ENCODE assay signal across 11 cellular contexts in the genomic region with DNA sequence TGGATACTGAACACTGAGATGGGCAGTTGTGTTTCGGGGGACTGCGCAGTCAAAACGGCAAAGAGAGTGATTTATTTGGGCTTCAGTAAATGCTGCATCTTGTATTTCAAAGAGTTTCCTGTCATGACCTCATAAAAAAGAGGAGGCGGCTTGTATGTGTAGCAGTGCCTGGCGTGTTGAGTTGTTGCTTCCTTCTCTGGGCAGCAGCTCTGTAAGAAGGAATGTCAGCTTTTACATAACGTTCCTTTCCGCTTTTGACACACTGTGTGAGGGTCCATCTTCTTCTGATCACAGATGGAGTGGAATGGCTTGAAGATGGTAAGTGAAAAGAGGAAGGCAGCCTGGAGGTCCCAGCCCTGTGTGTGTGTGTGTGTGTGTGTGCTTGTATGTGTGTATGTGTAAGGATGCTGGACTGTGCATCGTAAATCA. TPM values are rescaled to one million over a fixed set of nuclear protein-coding genes. Genes with fewer than 3 reads are reported as not detected.
DNase-seq lines count a peak whose midpoint lies in the region; ATAC-seq and TF ChIP-seq lines count a peak whose summit lies in the region.
"Had no signal": no experiment of that assay in that cellular context is flagged by ENCODE, and none has a peak within 500 bp of the region (broad histone marks: within the 10 kb centered on the region; RNA-seq: fewer than 3 reads in every experiment).

No MANE protein-coding gene starts in this region.

- no peak overlapping the region for H3K27ac ChIP-seq in naive thymus-derived CD4-positive, alpha-beta T cell (ENCODE audit: low read depth, low read length)
- no peak overlapping the region for H3K27ac ChIP-seq in foreskin keratinocyte
- H3K27ac ChIP-seq: cardiac muscle cell had no signal

- no peaks in the 10 kb centered on the region for H3K9me3 Mint-ChIP-seq in T-helper 2 cell treated with Interferon-gamma antibody and Interleukin-4, amounts not matched to agents 5 μg/mL and 100 μg/mL, for 36 hours
- H3K9me3 Mint-ChIP-seq in naive thymus-derived CD4-positive, alpha-beta T cell: peaks cover 0 to 9% (median 0%) of the 10 kb centered on the region in 11 donors

- intact Hi-C loops in naive thymus-derived CD4-positive, alpha-beta T cell (cut with micrococcal nuclease): no loop called here

- TF ChIP-seq CTCF in foreskin keratinocyte (conservative IDR thresholded peaks at IDR 0.05): no peak

- ATAC-seq in naive thymus-derived CD4-positive, alpha-beta T cell: peak; percentile 73
- ATAC-seq in foreskin keratinocyte: no peak
- no peak for ATAC-seq in HG03025 (IDR thresholded peaks at IDR 0.05; ENCODE audit: low FRiP score, unreplicated experiment)

- peaks cover 49% of the 10 kb centered on the region for H3K27me3 Mint-ChIP-seq in T-helper 2 cell treated with Interferon-gamma antibody and Interleukin-4, amounts not matched to agents 5 μg/mL and 100 μg/mL, for 36 hours (ENCODE audit: low read depth)
- H3K27me3 Mint-ChIP-seq in naive thymus-derived CD4-positive, alpha-beta T cell: peaks cover 49 to 72% (median 60%) of the 10 kb centered on the region in 5 donors

- no peaks in the 10 kb centered on the region for H3K36me3 ChIP-seq in naive thymus-derived CD4-positive, alpha-beta T cell (ENCODE audit: control insufficient read depth in 2 of 3, insufficient read depth in 3 of 3, low read length in 3 of 3)
- H3K36me3 ChIP-seq: cardiac muscle cell had no signal

- CTCF ChIA-PET in naive thymus-derived CD4-positive, alpha-beta T cell (lab: Charles Lee): no interaction called here

- no peak overlapping the region for H3K27ac Mint-ChIP-seq in T-helper 2 cell treated with Interferon-gamma antibody and Interleukin-4, amounts not matched to agents 5 μg/mL and 100 μg/mL, for 36 hours
- H3K27ac Mint-ChIP-seq in naive thymus-derived CD4-positive, alpha-beta T cell: peak overlapping the region in 5 of 9 donors; percentile 4 to 79 (median 10)

- peak; percentile 90 for DNase-seq in DMS53 (lab: John Stamatoyannopoulos, UW)
- peak; percentile 19 for DNase-seq in NCI-H146 treated with DMSO at 0.1 percent for 48 hours (lab: John Stamatoyannopoulos, UW; ENCODE audit: unreplicated experiment)
- DNase-seq in T-helper 2 cell treated with Interferon-gamma antibody and Interleukin-4, amounts not matched to agents 5 μg/mL and 100 μg/mL, for 36 hours (ENCODE audit: low spot score): no peak
- peak in 5 of 9 donors; percentile 7 to 46 (median 31) for DNase-seq in naive thymus-derived CD4-positive, alpha-beta T cell
- no peak for DNase-seq in foreskin keratinocyte
- DNase-seq in SIG-M5 treated with dmso at 0.1 percent for 504 hours (lab: John Stamatoyannopoulos, UW; ENCODE audit: unreplicated experiment): no peak
- no peak for DNase-seq in glomerular visceral epithelial cell (ENCODE audit: extremely low spot score)

- H3K27me3 ChIP-seq in naive thymus-derived CD4-positive, alpha-beta T cell (ENCODE audit: control insufficient read depth in 2 of 2, insufficient read depth in 2 of 2, low read length in 2 of 2): peaks cover 0 to 4% of the 10 kb centered on the region in 2 donors
- peaks cover 9% of the 10 kb centered on the region for H3K27me3 ChIP-seq in foreskin keratinocyte
- H3K27me3 ChIP-seq: cardiac muscle cell had no signal

- no peaks in the 10 kb centered on the region for H3K9me3 ChIP-seq in naive thymus-derived CD4-positive, alpha-beta T cell (ENCODE audit: control insufficient read depth in 2 of 3, low read length in 3 of 3)

- POLR2A ChIA-PET in naive thymus-derived CD4-positive, alpha-beta T cell (lab: Charles Lee): no interaction called here

- H3K4me3 ChIP-seq in naive thymus-derived CD4-positive, alpha-beta T cell (ENCODE audit: low read length): no peak overlapping the region
- H3K4me3 ChIP-seq: cardiac muscle cell had no signal

- peak overlapping the region; percentile 21 for H3K4me3 Mint-ChIP-seq in T-helper 2 cell treated with Interferon-gamma antibody and Interleukin-4, amounts not matched to agents 5 μg/mL and 100 μg/mL, for 36 hours
- H3K4me3 Mint-ChIP-seq in naive thymus-derived CD4-positive, alpha-beta T cell: peak overlapping the region; percentile 39 to 89 (median 70)

- H3K36me3 Mint-ChIP-seq in T-helper 2 cell treated with Interferon-gamma antibody and Interleukin-4, amounts not matched to agents 5 μg/mL and 100 μg/mL, for 36 hours (ENCODE audit: low read depth): no peaks in the 10 kb centered on the region
- no peaks in the 10 kb centered on the region for H3K36me3 Mint-ChIP-seq in naive thymus-derived CD4-positive, alpha-beta T cell

- H3K4me1 Mint-ChIP-seq in T-helper 2 cell treated with Interferon-gamma antibody and Interleukin-4, amounts not matched to agents 5 μg/mL and 100 μg/mL, for 36 hours (ENCODE audit: low read depth): peaks cover 11% of the 10 kb centered on the region
- H3K4me1 Mint-ChIP-seq in naive thymus-derived CD4-positive, alpha-beta T cell: peaks cover 8 to 23% (median 21%) of the 10 kb centered on the region in 7 donors

- H3K4me1 ChIP-seq in naive thymus-derived CD4-positive, alpha-beta T cell (ENCODE audit: control insufficient read depth in 2 of 2, insufficient read depth in 2 of 2, low read length in 2 of 2): peaks cover 3 to 5% of the 10 kb centered on the region in 2 donors
- H3K4me1 ChIP-seq in foreskin keratinocyte: no peaks in the 10 kb centered on the region

RNA-seq across cellular contexts. Expression of a gene that starts 0.9 kb away (rescaled TPM):
- under 1 TPM in 1 of 5 experiments, not detected in 4; 0.76 TPM for total RNA-seq in naive thymus-derived CD4-positive, alpha-beta T cell
- polyA plus RNA-seq in naive thymus-derived CD4-positive, alpha-beta T cell: not detected
- total RNA-seq in foreskin keratinocyte: not detected in 2 replicates
- not detected in 2 replicates for polyA plus RNA-seq in foreskin keratinocyte
- total RNA-seq: cardiac muscle cell; lung microvascular endothelial cell; T-helper 2 cell treated with Interferon-gamma antibody and Interleukin-4, amounts not matched to agents 100 ng/mL and 5 ng/mL, for 36 hours had no signal
- polyA plus RNA-seq: cardiac muscle cell had no signal

Comparison
In these comparisons a context has a peak if more than half of its experiments do, and no peak if none do; other contexts are left out.
1. DNase-seq: peak in DMS53 (single experiment), NCI-H146 treated with DMSO at 0.1 percent for 48 hours (single experiment) and naive thymus-derived CD4-positive, alpha-beta T cell (5 of 9); none in T-helper 2 cell treated with Interferon-gamma antibody and Interleukin-4, amounts not matched to agents 5 μg/mL and 100 μg/mL, for 36 hours (single experiment), foreskin keratinocyte (0 of 2), SIG-M5 treated with dmso at 0.1 percent for 504 hours (single experiment) and glomerular visceral epithelial cell (single experiment).